In the genomic region with DNA sequence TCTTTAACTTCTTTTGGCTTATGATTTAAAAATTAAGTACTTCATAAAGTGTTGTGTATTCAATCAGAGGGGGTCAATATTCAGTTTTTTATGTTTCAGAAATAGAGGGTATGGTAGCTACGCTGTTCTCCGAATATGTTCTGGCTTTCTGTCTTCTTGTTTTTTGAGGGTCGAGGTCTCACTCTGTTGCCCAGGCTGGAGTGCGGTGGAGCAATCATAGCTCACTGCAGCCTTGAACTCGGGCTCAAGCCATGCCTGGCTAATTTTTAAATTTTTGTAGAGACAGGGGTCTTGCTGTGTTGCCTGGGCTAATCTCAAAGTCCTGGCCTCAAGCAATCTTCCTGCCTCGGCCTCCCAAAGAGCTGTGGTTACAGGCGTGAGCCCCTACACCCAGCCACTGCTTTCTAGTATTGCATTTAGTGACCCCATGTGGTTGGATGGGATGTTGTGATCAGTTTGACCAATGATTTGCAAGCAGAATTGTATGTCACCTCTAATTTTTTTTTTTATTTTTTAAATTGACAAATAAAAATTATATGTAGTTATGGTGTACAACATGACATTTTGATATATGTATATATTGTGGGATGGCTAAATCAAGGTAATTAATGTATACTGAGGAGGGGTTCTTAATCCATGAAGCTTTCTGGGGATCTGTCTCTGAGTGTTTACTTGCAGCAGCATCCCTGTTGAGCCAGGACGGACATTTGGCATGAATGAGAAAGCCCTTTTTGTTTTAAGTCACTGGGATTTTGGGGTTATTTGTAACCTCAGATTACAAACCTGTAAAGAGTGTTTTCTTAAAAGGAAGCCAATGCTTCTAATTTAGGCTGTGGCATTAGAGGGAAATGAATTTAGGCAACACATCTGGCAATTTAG, we compare ENCODE assay signal across 9 cellular contexts. TPM values are rescaled to one million over a fixed set of nuclear protein-coding genes. Genes with fewer than 3 reads are reported as not detected.
DNase-seq lines count a peak whose midpoint lies in the region; ATAC-seq and TF ChIP-seq lines count a peak whose summit lies in the region.
"Had no signal": no experiment of that assay in that cellular context is flagged by ENCODE, and none has a peak within 500 bp of the region (broad histone marks: within the 10 kb centered on the region; RNA-seq: fewer than 3 reads in every experiment).

No MANE protein-coding gene starts in this region.

- intact Hi-C loops in body of pancreas (cut with DNase I), result no loop called here

- H3K4me1 ChIP-seq in GM23248 (ENCODE audit: insufficient read depth), result peaks cover 19% of the 10 kb centered on the region
- no peaks in the 10 kb centered on the region for H3K4me1 ChIP-seq in hepatocyte (ENCODE audit: insufficient read depth)
- no peaks in the 10 kb centered on the region for H3K4me1 ChIP-seq in body of pancreas

- H3K79me2 ChIP-seq in GM23248 (ENCODE audit: insufficient read depth) (no peaks in the 10 kb centered on the region), hepatocyte (no peaks in the 10 kb centered on the region)

- H3K27me3 ChIP-seq in GM23248 (replicated peaks; ENCODE audit: insufficient read depth) (no peaks in the 10 kb centered on the region), hepatocyte (no peaks in the 10 kb centered on the region), body of pancreas (no peaks in the 10 kb centered on the region)

- no peak overlapping the region for H3K9ac ChIP-seq in GM23248

- no peak for TF ChIP-seq POLR2A in body of pancreas (IDR thresholded peaks at IDR 0.05)

- H4K20me1 ChIP-seq in GM23248 (ENCODE audit: insufficient read depth) (no peaks in the 10 kb centered on the region), hepatocyte (ENCODE audit: insufficient read depth, poor library complexity, severe bottlenecking) (no peaks in the 10 kb centered on the region)

- ATAC-seq in GM21423 (IDR thresholded peaks at IDR 0.05; ENCODE audit: unreplicated experiment) (no peak), body of pancreas (no peak), GM21526 (IDR thresholded peaks at IDR 0.05; ENCODE audit: low FRiP score, unreplicated experiment) (no peak)

- WGBS in GM23248 (ENCODE audit: low coverage in 1 of 2, low lambda C conversion rate in 2 of 2, missing lambda C conversion rate in 2 of 2), 2 experiments, result 83 to 87% methylated on average over 8 of the region's 8 CpGs
- WGBS in hepatocyte (ENCODE audit: low lambda C conversion rate, missing lambda C conversion rate), result 77% methylated on average over 8 of the region's 8 CpGs
- WGBS in body of pancreas, 2 donors, result 71 to 77% methylated on average over 8 of the region's 8 CpGs

- H3K4me2 ChIP-seq in GM23248 (ENCODE audit: unreplicated experiment) (no peak overlapping the region), hepatocyte (no peak overlapping the region)

- in situ Hi-C loops in GM23248 (cut with MboI), result no loop called here

- H3K9me3 ChIP-seq in GM23248 (ENCODE audit: low read depth), result no peaks in the 10 kb centered on the region
- H3K9me3 ChIP-seq in hepatocyte (ENCODE audit: low read depth), result no peaks in the 10 kb centered on the region
- no peaks in the 10 kb centered on the region for H3K9me3 ChIP-seq in body of pancreas

- H2AFZ ChIP-seq in GM23248, result peak overlapping the region; percentile 47
- no peak overlapping the region for H2AFZ ChIP-seq in hepatocyte

- H3K4me3 ChIP-seq in GM23248, result no peak overlapping the region
- H3K4me3 ChIP-seq in hepatocyte, result no peak overlapping the region
- H3K4me3 ChIP-seq in body of pancreas, result no peak overlapping the region

- TF ChIP-seq CTCF in hepatocyte (IDR thresholded peaks at IDR 0.05; ENCODE audit: poor library complexity) (peak; percentile 19), body of pancreas (IDR thresholded peaks at IDR 0.05) (no peak)

- peak; percentile 69 for DNase-seq in DMS114 treated with DMSO at 0.1 percent for 48 hours (lab: John Stamatoyannopoulos, UW; ENCODE audit: unreplicated experiment)
- DNase-seq in GM23248, result no peak
- DNase-seq in RKO (ENCODE audit: low spot score), result peak; percentile 45
- no peak for DNase-seq in hepatocyte (ENCODE audit: low spot score)
- no peak for DNase-seq in activated effector memory CD4-positive, alpha-beta T cell treated with Interleukin-2 at 50 U/mL for 16 hours
- no peak for DNase-seq in body of pancreas
- DNase-seq: aorta had no signal

- H3K9me2 ChIP-seq in GM23248 (ENCODE audit: insufficient read depth) (no peaks in the 10 kb centered on the region), hepatocyte (replicated peaks; ENCODE audit: insufficient read depth) (no peaks in the 10 kb centered on the region)

- H3K36me3 ChIP-seq in GM23248 (ENCODE audit: low read depth), result no peaks in the 10 kb centered on the region
- no peaks in the 10 kb centered on the region for H3K36me3 ChIP-seq in hepatocyte (replicated peaks; ENCODE audit: insufficient read depth, low read depth)
- H3K36me3 ChIP-seq in body of pancreas (replicated peaks in 1 of 2; ENCODE audit: insufficient read depth in 1 of 2, low read depth in 2 of 2), result no peaks in the 10 kb centered on the region

- peaks cover 17% of the 10 kb centered on the region for H3F3A ChIP-seq in GM23248 (ENCODE audit: insufficient read depth)

- H3K27ac ChIP-seq in GM23248, result no peak overlapping the region
- H3K27ac ChIP-seq in hepatocyte, result no peak overlapping the region
- H3K27ac ChIP-seq in body of pancreas, result no peak overlapping the region

RNA-seq across cellular contexts. Expression of a gene that starts 38.5 kb away (rescaled TPM):
- 90.3 and 101 TPM in 2 replicates for total RNA-seq in GM23248 (2014; rRNA removed; shearing (Covaris generic))
- polyA plus RNA-seq in GM23248 (2016; fragmentation: Nextera tagmentation; extraction: Ambion mirVana), result 108 and 116 TPM in 2 replicates
- total RNA-seq in hepatocyte, result 70.8 and 81.3 TPM in 2 replicates
- 39.9 and 61.0 TPM in 2 replicates for polyA plus RNA-seq in hepatocyte
- total RNA-seq in body of pancreas, result 10 to 100 TPM; 67.2 to 72.9 TPM

Comparison
In these comparisons a context has a peak if more than half of its experiments do, and no peak if none do; other contexts are left out.
1. DNase-seq: peak in DMS114 treated with DMSO at 0.1 percent for 48 hours (single experiment) and RKO (single experiment); none in GM23248 (single experiment), hepatocyte (single experiment), activated effector memory CD4-positive, alpha-beta T cell treated with Interleukin-2 at 50 U/mL for 16 hours (single experiment) and body of pancreas (0 of 4).